Comparison of ENCODE assay signal across 1 cellular context in genomic region chr7:69753981-69754380, GRCh38.
TF ChIP-seq lines count a peak whose summit lies in the region.

No MANE protein-coding gene starts in this region.

TF ChIP-seq in GM23338, 12 proteins besides CTCF, POLR2A, EP300 and RAD21 (continued from another document):
- TF ChIP-seq REST (IDR thresholded peaks at IDR 0.05; ENCODE audit: unreplicated experiment) (no peak), EZH2phosphoT487 (IDR thresholded peaks at IDR 0.05; ENCODE audit: unreplicated experiment) (no peak), ETS1 (IDR thresholded peaks at IDR 0.05) (no peak), JUNB (IDR thresholded peaks at IDR 0.05; ENCODE audit: unreplicated experiment) (no peak)
TF ChIP-seq in GM23338: peak in this region for 0.
